8 cellular contexts compared by ENCODE assay signal in the genomic region with DNA sequence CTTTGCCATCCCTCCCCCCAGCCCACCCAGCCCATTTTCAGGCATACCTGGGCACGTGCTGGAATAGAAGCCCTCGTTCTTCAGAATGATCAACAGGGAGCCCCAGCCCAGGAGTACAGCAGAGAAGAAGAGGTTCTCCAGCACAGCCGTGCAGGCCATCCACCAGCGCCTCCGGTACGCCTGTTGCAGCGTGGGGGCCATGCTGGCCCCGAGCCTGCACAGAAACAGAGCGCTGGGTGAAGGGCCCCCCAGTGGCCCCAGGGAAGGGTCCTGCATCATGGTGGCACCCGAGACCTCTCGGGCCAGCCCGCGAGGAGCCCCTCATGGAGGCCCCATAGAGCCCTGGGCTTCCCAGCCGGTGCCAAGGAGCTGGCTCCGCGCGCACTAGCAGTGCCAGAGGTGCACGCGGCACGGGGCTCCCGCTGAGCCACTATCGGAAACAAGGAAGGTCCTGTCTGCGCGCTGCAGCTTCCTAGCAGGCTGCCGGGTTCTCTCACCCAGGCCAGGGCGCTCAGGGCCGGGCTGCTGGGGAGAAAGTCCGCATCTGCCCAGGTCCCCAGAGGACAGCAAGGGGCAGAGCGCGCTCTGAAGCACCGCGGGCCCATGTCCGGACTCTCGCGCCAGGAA. TPM values are rescaled to one million over a fixed set of nuclear protein-coding genes. Genes with fewer than 3 reads are reported as not detected.
DNase-seq lines count a peak whose midpoint lies in the region; ATAC-seq and TF ChIP-seq lines count a peak whose summit lies in the region.

No MANE protein-coding gene starts in this region.

- H3K14ac ChIP-seq in mesenchymal stem cell (ENCODE audit: low read length in 2 of 2) = peak overlapping the region in 1 of 2 experiments; percentile 44

- no peak overlapping the region for H2AK5ac ChIP-seq in mesenchymal stem cell (ENCODE audit: low read length, severe bottlenecking)

- peak overlapping the region; percentile 91 for H3K9ac ChIP-seq in mesenchymal stem cell (ENCODE audit: low read length)
- peak overlapping the region; percentile 57 to 68 for H3K9ac ChIP-seq in stomach smooth muscle (ENCODE audit: low read length in 2 of 2)

- H3K79me1 ChIP-seq in mesenchymal stem cell (replicated peaks; ENCODE audit: low read length, poor library complexity, severe bottlenecking) = no peaks in the 10 kb centered on the region

- H2BK12ac ChIP-seq in mesenchymal stem cell (ENCODE audit: low read length in 2 of 2) = peak overlapping the region in 1 of 2 experiments; percentile 15

- intact Hi-C loops in dorsolateral prefrontal cortex (cut with DNase I) = no loop called here

- H3K27me3 ChIP-seq in dorsolateral prefrontal cortex (no peaks in the 10 kb centered on the region), mesenchymal stem cell (ENCODE audit: control insufficient read depth in 1 of 2, insufficient read depth in 1 of 2, low read length in 2 of 2) (no peaks in the 10 kb centered on the region), stomach smooth muscle (ENCODE audit: control insufficient read depth in 1 of 2, insufficient read depth in 2 of 2, low read length in 2 of 2) (no peaks in the 10 kb centered on the region)

- H4K91ac ChIP-seq in mesenchymal stem cell (ENCODE audit: low read length) = no peak overlapping the region

- H3K4me3 ChIP-seq in dorsolateral prefrontal cortex (peak overlapping the region; percentile 61 to 91 (median 78)), mesenchymal stem cell (ENCODE audit: insufficient read depth in 1 of 2, low read depth in 1 of 2, low read length in 2 of 2) (peak overlapping the region; percentile 72 to 84), stomach smooth muscle (ENCODE audit: low read length in 2 of 2) (peak overlapping the region; percentile 85 to 95)

- TF ChIP-seq CTCF in dorsolateral prefrontal cortex (IDR thresholded peaks at IDR 0.05 in 54 of 56, conservative IDR thresholded peaks at IDR 0.05 in 2 of 56; ENCODE audit: low read depth in 1 of 56, partially characterized antibody in 56 of 56) = no peak

- H3K4me1 Mint-ChIP-seq in T-helper 17 cell = peaks cover 20% of the 10 kb centered on the region

- H3K27ac ChIP-seq in dorsolateral prefrontal cortex (peak overlapping the region in 37 of 59 donors; percentile 2 to 81 (median 58)), mesenchymal stem cell (ENCODE audit: low read length, poor library complexity, severe bottlenecking) (no peak overlapping the region), stomach smooth muscle (ENCODE audit: low read length) (peak overlapping the region; percentile 55)

- H3K4me3 Mint-ChIP-seq in T-helper 17 cell = peak overlapping the region; percentile 98

- no peaks in the 10 kb centered on the region for H3K9me3 ChIP-seq in T-helper 17 cell (ENCODE audit: control insufficient read depth, low read length, poor library complexity, severe bottlenecking)
- no peaks in the 10 kb centered on the region for H3K9me3 ChIP-seq in mesenchymal stem cell (ENCODE audit: control insufficient read depth, low read length)
- H3K9me3 ChIP-seq in stomach smooth muscle (ENCODE audit: control insufficient read depth in 2 of 2, low read length in 2 of 2) = no peaks in the 10 kb centered on the region

- no peak overlapping the region for H4K8ac ChIP-seq in mesenchymal stem cell (ENCODE audit: low read length)

- H3K4me1 ChIP-seq in mesenchymal stem cell (ENCODE audit: control insufficient read depth, insufficient read depth, low read depth, low read length) (peaks cover 14% of the 10 kb centered on the region), stomach smooth muscle (ENCODE audit: control insufficient read depth, insufficient read depth, low read length) (peaks cover 16% of the 10 kb centered on the region)

- peak overlapping the region; percentile 99 for H3K4me2 ChIP-seq in mesenchymal stem cell (ENCODE audit: low read length, poor library complexity, severe bottlenecking)

- H3K36me3 Mint-ChIP-seq in T-helper 17 cell (ENCODE audit: low read depth) = no peaks in the 10 kb centered on the region

- H3K23ac ChIP-seq in mesenchymal stem cell (ENCODE audit: low read length in 2 of 2) = no peak overlapping the region

- H3K18ac ChIP-seq in mesenchymal stem cell (ENCODE audit: low read depth in 1 of 2, low read length in 2 of 2) = peak overlapping the region; percentile 37 to 67

- no peaks in the 10 kb centered on the region for H3K36me3 ChIP-seq in mesenchymal stem cell (ENCODE audit: control insufficient read depth in 1 of 2, insufficient read depth in 2 of 2, low read depth in 1 of 2, low read length in 2 of 2)
- peaks cover 0 to 3% of the 10 kb centered on the region in 2 donors for H3K36me3 ChIP-seq in stomach smooth muscle (ENCODE audit: control insufficient read depth in 2 of 2, insufficient read depth in 2 of 2, low read length in 2 of 2)

- ATAC-seq in GM19328 (IDR thresholded peaks at IDR 0.05; ENCODE audit: unreplicated experiment) (peak; percentile 38), HG03520 (IDR thresholded peaks at IDR 0.05; ENCODE audit: unreplicated experiment) (peak; percentile 37), T-helper 17 cell (peak; percentile 71)

- peak overlapping the region; percentile 43 for H2AFZ ChIP-seq in mesenchymal stem cell (ENCODE audit: low read depth, low read length)

- H2BK120ac ChIP-seq in mesenchymal stem cell (ENCODE audit: low read depth, low read length) = no peak overlapping the region

- no peaks in the 10 kb centered on the region for H3K27me3 Mint-ChIP-seq in T-helper 17 cell

- H3K27ac Mint-ChIP-seq in T-helper 17 cell = peak overlapping the region; percentile 90

- no peak overlapping the region for H2BK15ac ChIP-seq in mesenchymal stem cell (ENCODE audit: low read depth, poor library complexity, severe bottlenecking)

- DNase-seq in AG20443 (ENCODE audit: low spot score) (peak; percentile 48), T-helper 17 cell (no peak), dorsolateral prefrontal cortex (peak in 4 of 10 donors; percentile 31 to 58 (median 50)), mesenchymal stem cell (peak; percentile 39), NOMO-1 (lab: John Stamatoyannopoulos, UW; ENCODE audit: unreplicated experiment in 2 of 2) (no peak)

- H3K4ac ChIP-seq in mesenchymal stem cell (ENCODE audit: low read depth in 1 of 2, low read length in 2 of 2) = no peak overlapping the region

- H2BK5ac ChIP-seq in mesenchymal stem cell (ENCODE audit: low read depth, low read length, poor library complexity, severe bottlenecking) = no peak overlapping the region

- WGBS in mesenchymal stem cell = 14% methylated on average over 35 of the region's 35 CpGs

RNA-seq across cellular contexts. Expression of a gene that starts 1.5 kb away (rescaled TPM):
- total RNA-seq in T-helper 17 cell = 1 to 10 TPM; 7.8 to 8.0 TPM
- 10 to 100 TPM in 11 of 120 experiments, 1 to 10 TPM in 109; 2.9 to 12.3 (median 6.9) TPM for total RNA-seq in dorsolateral prefrontal cortex
- 3.9 TPM for polyA plus RNA-seq in mesenchymal stem cell (2013, experiment 1 of 2)
- polyA plus RNA-seq in mesenchymal stem cell (2013, experiment 2 of 2) = 3.8 TPM

RNA-seq across cellular contexts. Expression of a gene that starts 16.5 kb away (rescaled TPM):
- 10 to 100 TPM; 17.0 to 19.1 TPM for total RNA-seq in T-helper 17 cell
- total RNA-seq in dorsolateral prefrontal cortex = 10 to 100 TPM; 26.5 to 76.2 (median 48.8) TPM
- 52.8 TPM for polyA plus RNA-seq in mesenchymal stem cell (2013, experiment 1 of 2)
- polyA plus RNA-seq in mesenchymal stem cell (2013, experiment 2 of 2) = 54.7 TPM

RNA-seq across cellular contexts. Expression of a gene that starts 23.4 kb away (rescaled TPM):
- total RNA-seq in T-helper 17 cell = not detected
- under 1 TPM in 1 of 120 experiments, not detected in 119; 0.18 TPM for total RNA-seq in dorsolateral prefrontal cortex
- polyA plus RNA-seq in mesenchymal stem cell (2013, experiment 1 of 2) = not detected
- not detected for polyA plus RNA-seq in mesenchymal stem cell (2013, experiment 2 of 2)

RNA-seq across cellular contexts. Expression of a gene that starts 53.4 kb away (rescaled TPM):
- 10 to 100 TPM; 58.9 to 64.1 TPM for total RNA-seq in T-helper 17 cell
- 100 to 1,000 TPM in 4 of 120 experiments, 10 to 100 TPM in 116; 40.6 to 139 (median 59.0) TPM for total RNA-seq in dorsolateral prefrontal cortex
- polyA plus RNA-seq in mesenchymal stem cell (2013, experiment 1 of 2) = 121 TPM
- polyA plus RNA-seq in mesenchymal stem cell (2013, experiment 2 of 2) = 124 TPM

RNA-seq across cellular contexts. Expression of a gene that starts 53.7 kb away (rescaled TPM):
- total RNA-seq in T-helper 17 cell (under 1 TPM in 1 of 2 donors, not detected in 1; 0.23 TPM), dorsolateral prefrontal cortex (10 to 100 TPM in 119 of 120 experiments, 1 to 10 TPM in 1; 8.1 to 75.2 (median 32.4) TPM)
- 0.28 TPM for polyA plus RNA-seq in mesenchymal stem cell (2013, experiment 1 of 2)
- polyA plus RNA-seq in mesenchymal stem cell (2013, experiment 2 of 2) = 0.22 TPM

Comparison
In these comparisons a context has a peak if more than half of its experiments do, and no peak if none do; other contexts are left out.
1. DNase-seq: peak in AG20443 (single experiment) and mesenchymal stem cell (single experiment); none in T-helper 17 cell (0 of 3) and NOMO-1 (0 of 2).
2. Peak in every context shown above with its lines, with median percentiles within 50 percentile points of each other: ATAC-seq and H3K4me3 ChIP-seq.